Comparison of ENCODE assay signal across 1 cellular context in the genomic region with DNA sequence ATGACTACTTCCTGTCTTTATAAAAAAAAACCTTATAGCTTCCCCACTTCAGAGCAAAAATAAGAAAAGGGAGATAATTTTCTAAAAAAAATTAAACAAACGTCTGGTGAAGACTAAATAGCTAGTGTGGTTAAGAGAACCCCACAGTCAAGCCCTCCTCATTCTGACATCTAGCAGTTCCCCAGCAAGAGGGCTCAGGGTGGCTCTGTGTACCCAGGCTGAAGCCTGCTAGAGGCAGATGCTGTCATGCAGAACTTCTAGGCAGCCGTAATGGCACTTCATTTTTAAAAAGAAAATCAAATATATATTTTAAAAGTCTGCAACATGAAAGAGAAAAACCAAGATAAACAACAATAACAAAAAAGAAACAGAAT.
TF ChIP-seq lines count a peak whose summit lies in the region.

No MANE protein-coding gene starts in this region.

TF ChIP-seq in IMR-90, 13 proteins besides CTCF, POLR2A, EP300 and RAD21:
- TF ChIP-seq FOS (IDR thresholded peaks at IDR 0.05; ENCODE audit: low read depth, low read length) (no peak), MAFK (IDR thresholded peaks at IDR 0.05; ENCODE audit: low read depth, low read length) (no peak), RFX5 (IDR thresholded peaks at IDR 0.05; ENCODE audit: low read depth, low read length) (no peak), CHD1 (IDR thresholded peaks at IDR 0.05; ENCODE audit: low read depth, low read length) (no peak), CEBPB (IDR thresholded peaks at IDR 0.05; ENCODE audit: low read depth, low read length) (no peak), MAZ (IDR thresholded peaks at IDR 0.05; ENCODE audit: borderline replicate concordance, low read depth, low read length) (no peak), NFE2L2 (IDR thresholded peaks at IDR 0.05; ENCODE audit: low read depth, low read length) (no peak), BHLHE40 (IDR thresholded peaks at IDR 0.05; ENCODE audit: low read depth, low read length) (no peak), RCOR1 (IDR thresholded peaks at IDR 0.05; ENCODE audit: insufficient replicate concordance, low read length) (no peak)
- TF ChIP-seq, protein P1, sequence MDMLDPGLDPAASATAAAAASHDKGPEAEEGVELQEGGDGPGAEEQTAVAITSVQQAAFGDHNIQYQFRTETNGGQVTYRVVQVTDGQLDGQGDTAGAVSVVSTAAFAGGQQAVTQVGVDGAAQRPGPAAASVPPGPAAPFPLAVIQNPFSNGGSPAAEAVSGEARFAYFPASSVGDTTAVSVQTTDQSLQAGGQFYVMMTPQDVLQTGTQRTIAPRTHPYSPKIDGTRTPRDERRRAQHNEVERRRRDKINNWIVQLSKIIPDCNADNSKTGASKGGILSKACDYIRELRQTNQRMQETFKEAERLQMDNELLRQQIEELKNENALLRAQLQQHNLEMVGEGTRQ (IDR thresholded peaks at IDR 0.05; ENCODE audit: low read depth, low read length) = no peak
- TF ChIP-seq, protein P2, sequence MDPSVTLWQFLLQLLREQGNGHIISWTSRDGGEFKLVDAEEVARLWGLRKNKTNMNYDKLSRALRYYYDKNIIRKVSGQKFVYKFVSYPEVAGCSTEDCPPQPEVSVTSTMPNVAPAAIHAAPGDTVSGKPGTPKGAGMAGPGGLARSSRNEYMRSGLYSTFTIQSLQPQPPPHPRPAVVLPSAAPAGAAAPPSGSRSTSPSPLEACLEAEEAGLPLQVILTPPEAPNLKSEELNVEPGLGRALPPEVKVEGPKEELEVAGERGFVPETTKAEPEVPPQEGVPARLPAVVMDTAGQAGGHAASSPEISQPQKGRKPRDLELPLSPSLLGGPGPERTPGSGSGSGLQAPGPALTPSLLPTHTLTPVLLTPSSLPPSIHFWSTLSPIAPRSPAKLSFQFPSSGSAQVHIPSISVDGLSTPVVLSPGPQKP (IDR thresholded peaks at IDR 0.05; ENCODE audit: borderline replicate concordance, low read depth, low read length) = no peak
